Comparison of ENCODE assay signal across 8 cellular contexts in the genomic region with DNA sequence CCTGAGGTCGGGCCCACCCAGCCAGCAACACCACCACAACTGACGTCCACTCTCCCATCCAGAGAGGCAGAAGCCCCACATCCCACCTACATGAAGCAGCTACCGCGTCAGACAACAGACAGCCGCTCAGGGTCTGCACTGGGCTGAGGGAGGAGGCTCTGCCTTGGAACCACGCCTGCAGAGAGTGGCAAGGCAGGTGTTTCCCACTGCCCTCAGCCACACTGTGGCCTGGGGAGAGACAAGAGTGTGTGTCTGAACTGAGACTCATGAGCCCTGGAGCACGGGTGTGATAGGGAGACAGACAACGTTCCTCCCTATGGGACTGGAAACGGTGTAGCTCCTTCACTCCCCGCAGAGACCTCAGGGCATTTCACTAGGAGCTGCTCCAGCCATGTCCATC. TPM values are rescaled to one million over a fixed set of nuclear protein-coding genes. Genes with fewer than 3 reads are reported as not detected.
"Had no signal": no experiment of that assay in that cellular context is flagged by ENCODE, and none has a peak within 500 bp of the region (broad histone marks: within the 10 kb centered on the region; RNA-seq: fewer than 3 reads in every experiment).

No MANE protein-coding gene starts in this region.

RNA-seq across cellular contexts. Expression of gene LILRB2, which starts 5.4 kb away (rescaled TPM):
- total RNA-seq: activated CD8-positive, alpha-beta T cell treated with anti-CD3 and anti-CD28 coated beads for 36 hours; OCI-LY7; SJCRH30; T-helper 2 cell treated with Interferon-gamma antibody and Interleukin-4, amounts not matched to agents 100 ng/mL and 5 ng/mL, for 36 hours had no signal
- polyA plus RNA-seq: SK-N-SH had no signal

RNA-seq across cellular contexts. Expression of gene LILRA5, which starts 26.7 kb away (rescaled TPM):
- total RNA-seq: activated CD8-positive, alpha-beta T cell treated with anti-CD3 and anti-CD28 coated beads for 36 hours; activated naive CD8-positive, alpha-beta T cell treated with anti-CD3 and anti-CD28 coated beads, Interleukin-2, amount 10 ng/mL, durations not matched to agents 7 days and 5 days; OCI-LY7; SJCRH30; T-helper 2 cell treated with Interferon-gamma antibody and Interleukin-4, amounts not matched to agents 100 ng/mL and 5 ng/mL, for 36 hours had no signal
- polyA plus RNA-seq: SK-N-SH had no signal

RNA-seq across cellular contexts. Expression of gene LILRB5, which starts 29.2 kb away (rescaled TPM):
- total RNA-seq: activated CD8-positive, alpha-beta T cell treated with anti-CD3 and anti-CD28 coated beads for 36 hours; OCI-LY7; T-helper 2 cell treated with Interferon-gamma antibody and Interleukin-4, amounts not matched to agents 100 ng/mL and 5 ng/mL, for 36 hours had no signal
- polyA plus RNA-seq: SK-N-SH had no signal

RNA-seq across cellular contexts. Expression of gene LILRA6, which starts 43.7 kb away (rescaled TPM):
- total RNA-seq: activated CD8-positive, alpha-beta T cell treated with anti-CD3 and anti-CD28 coated beads for 36 hours; OCI-LY7; SJCRH30 had no signal
- polyA plus RNA-seq: SK-N-SH had no signal

RNA-seq across cellular contexts. Expression of gene LILRA4, which starts 52.7 kb away (rescaled TPM):
- total RNA-seq: activated CD8-positive, alpha-beta T cell treated with anti-CD3 and anti-CD28 coated beads for 36 hours; activated naive CD8-positive, alpha-beta T cell treated with anti-CD3 and anti-CD28 coated beads, Interleukin-2, amount 10 ng/mL, durations not matched to agents 7 days and 5 days; OCI-LY7; Right ventricle myocardium superior; SJCRH30; T-helper 2 cell treated with Interferon-gamma antibody and Interleukin-4, amounts not matched to agents 100 ng/mL and 5 ng/mL, for 36 hours had no signal
- polyA plus RNA-seq: adrenal gland, SK-N-SH had no signal
